19 cellular contexts compared by ENCODE assay signal in genomic region chr3:2090512-2090911, GRCh38. TPM values are rescaled to one million over a fixed set of nuclear protein-coding genes. Genes with fewer than 3 reads are reported as not detected.
DNase-seq lines count a peak whose midpoint lies in the region; ATAC-seq, FAIRE-seq and TF ChIP-seq lines count a peak whose summit lies in the region.
"Had no signal": no experiment of that assay in that cellular context is flagged by ENCODE, and none has a peak within 500 bp of the region (broad histone marks: within the 10 kb centered on the region; RNA-seq: fewer than 3 reads in every experiment).

No MANE protein-coding gene starts in this region.

- TF ChIP-seq CTCF in A673 (conservative IDR thresholded peaks at IDR 0.05; ENCODE audit: low read depth, low read length) (no peak), VCaP (conservative IDR thresholded peaks at IDR 0.05) (peak; percentile 15; the same call in 1 of the 2 replicates), mucosa of descending colon (IDR thresholded peaks at IDR 0.05) (no peak), foreskin fibroblast (IDR thresholded peaks at IDR 0.05; ENCODE audit: low read depth, low read length) (no peak)

- POLR2A ChIA-PET in A673 (lab: Charles Lee; ENCODE audit: low non-redundant PET) = no interaction called here

- H3K4me1 ChIP-seq in A673 (ENCODE audit: insufficient read depth, low read length, poor library complexity, severe bottlenecking) = no peaks in the 10 kb centered on the region
- no peaks in the 10 kb centered on the region for H3K4me1 ChIP-seq in mesenchymal stem cell (ENCODE audit: control insufficient read depth, insufficient read depth, low read depth, low read length)
- H3K4me1 ChIP-seq in mucosa of descending colon (ENCODE audit: low read depth) = no peaks in the 10 kb centered on the region
- H3K4me1 ChIP-seq: BE2C had no signal

- BruUV-seq in A673 (replicated peaks; lab: Mats Ljungman, UMichigan) = no TSS peak

- no peak overlapping the region for H3K14ac ChIP-seq in mesenchymal stem cell (ENCODE audit: low read length in 2 of 2)

- FAIRE-seq in HTR-8/SVneo (lab: Jason Lieb, UNC) = no peak
- FAIRE-seq: A204.1, GM12891, H54 had no signal

- H2AK5ac ChIP-seq in mesenchymal stem cell (ENCODE audit: low read length, severe bottlenecking) = no peak overlapping the region

- H3K36me3 ChIP-seq in A673 (ENCODE audit: insufficient read depth, low read length, poor library complexity, severe bottlenecking) (no peaks in the 10 kb centered on the region), mesenchymal stem cell (ENCODE audit: control insufficient read depth in 1 of 2, insufficient read depth in 2 of 2, low read depth in 1 of 2, low read length in 2 of 2) (no peaks in the 10 kb centered on the region), mucosa of descending colon (ENCODE audit: low read depth) (no peaks in the 10 kb centered on the region), MG63 (no peaks in the 10 kb centered on the region)
- H3K36me3 ChIP-seq: BE2C had no signal

- no peak overlapping the region for H4K8ac ChIP-seq in mesenchymal stem cell (ENCODE audit: low read length)

- peak; percentile 9 for DNase-seq in A673 (ENCODE audit: low spot score)
- DNase-seq in HTR-8/SVneo (ENCODE audit: insufficient read length, low spot score) = peak; percentile 11
- DNase-seq in mesenchymal stem cell = peak; percentile 50
- no peak for DNase-seq in mucosa of descending colon
- DNase-seq in foreskin fibroblast = no peak
- DNase-seq in MG63 = no peak
- DNase-seq: BE2C; CD4-positive, alpha-beta memory T cell; DMS79; GM23248 had no signal

- CTCF ChIA-PET in A673 (lab: Charles Lee) = no interaction called here

- no peak overlapping the region for H2BK120ac ChIP-seq in mesenchymal stem cell (ENCODE audit: low read depth, low read length)

- H3K9me3 ChIP-seq in A673 (ENCODE audit: low read depth, low read length, poor library complexity, severe bottlenecking) (no peaks in the 10 kb centered on the region), mesenchymal stem cell (ENCODE audit: control insufficient read depth, low read length) (no peaks in the 10 kb centered on the region), mucosa of descending colon (no peaks in the 10 kb centered on the region), MG63 (no peaks in the 10 kb centered on the region)
- H3K9me3 ChIP-seq: BE2C had no signal

- H4K91ac ChIP-seq in mesenchymal stem cell (ENCODE audit: low read length) = no peak overlapping the region

- no peak overlapping the region for H2AFZ ChIP-seq in mesenchymal stem cell (ENCODE audit: low read depth, low read length)
- H2AFZ ChIP-seq: GM23248 had no signal

- H2BK12ac ChIP-seq in mesenchymal stem cell (ENCODE audit: low read length in 2 of 2) = no peak overlapping the region

- intact Hi-C loops in A673 (cut with micrococcal nuclease; ENCODE audit: unreplicated experiment) = no loop called here
- intact Hi-C loops in mucosa of descending colon (cut with DNase I, micrococcal nuclease) = no loop called here

- H3K9ac ChIP-seq in mesenchymal stem cell (ENCODE audit: low read length) = no peak overlapping the region
- H3K9ac ChIP-seq: GM23248 had no signal

- no peak overlapping the region for H2BK5ac ChIP-seq in mesenchymal stem cell (ENCODE audit: low read depth, low read length, poor library complexity, severe bottlenecking)

- H3K27ac ChIP-seq in A673 (ENCODE audit: low read depth, low read length, poor library complexity, severe bottlenecking) = no peak overlapping the region
- no peak overlapping the region for H3K27ac ChIP-seq in VCaP
- no peak overlapping the region for H3K27ac ChIP-seq in mesenchymal stem cell (ENCODE audit: low read length, poor library complexity, severe bottlenecking)
- H3K27ac ChIP-seq: C4-2B, GM23248, HL-60 had no signal

- no peak overlapping the region for H3K4me3 ChIP-seq in A673 (ENCODE audit: low read depth, low read length, poor library complexity, severe bottlenecking)
- H3K4me3 ChIP-seq in mesenchymal stem cell (ENCODE audit: insufficient read depth in 1 of 2, low read depth in 1 of 2, low read length in 2 of 2) = no peak overlapping the region
- no peak overlapping the region for H3K4me3 ChIP-seq in mucosa of descending colon
- no peak overlapping the region for H3K4me3 ChIP-seq in foreskin fibroblast (ENCODE audit: low read depth in 1 of 2, low read length in 2 of 2)
- H3K4me3 ChIP-seq in MG63 = no peak overlapping the region
- H3K4me3 ChIP-seq: GM23248 had no signal

- H3K4ac ChIP-seq in mesenchymal stem cell (ENCODE audit: low read depth in 1 of 2, low read length in 2 of 2) = no peak overlapping the region

- H3K18ac ChIP-seq in mesenchymal stem cell (ENCODE audit: low read depth in 1 of 2, low read length in 2 of 2) = no peak overlapping the region

- H3K27me3 ChIP-seq in A673 (replicated peaks; ENCODE audit: insufficient read depth, low read depth, low read length, poor library complexity) (no peaks in the 10 kb centered on the region), mesenchymal stem cell (ENCODE audit: control insufficient read depth in 1 of 2, insufficient read depth in 1 of 2, low read length in 2 of 2) (peaks cover 1 to 4% of the 10 kb centered on the region in 2 experiments), MG63 (no peaks in the 10 kb centered on the region)
- H3K27me3 ChIP-seq: BE2C had no signal

- WGBS in mesenchymal stem cell = no CpG with 5 or more reads among the region's 1 CpG

- H3K79me1 ChIP-seq in mesenchymal stem cell (replicated peaks; ENCODE audit: low read length, poor library complexity, severe bottlenecking) = no peaks in the 10 kb centered on the region

- H2BK15ac ChIP-seq in mesenchymal stem cell (ENCODE audit: low read depth, poor library complexity, severe bottlenecking) = no peak overlapping the region

- ATAC-seq in mucosa of descending colon = no peak
- ATAC-seq: HCT116 had no signal

- H3K23ac ChIP-seq in mesenchymal stem cell (ENCODE audit: low read length in 2 of 2) = no peak overlapping the region

- no peak overlapping the region for H3K4me2 ChIP-seq in mesenchymal stem cell (ENCODE audit: low read length, poor library complexity, severe bottlenecking)

RNA-seq across cellular contexts. Expression of gene CNTN4, which starts 8.2 kb away (rescaled TPM):
- total RNA-seq in A673 (2021) (5.7 and 6.1 TPM in 2 replicates), mucosa of descending colon (10 to 100 TPM in 2 of 3 donors, 1 to 10 TPM in 1; 7.8 to 41.1 (median 13.4) TPM)
- 17.9 TPM for polyA plus RNA-seq in mesenchymal stem cell (2013, experiment 1 of 2)
- polyA plus RNA-seq in mesenchymal stem cell (2013, experiment 2 of 2) = 18.4 TPM
- not detected in 2 replicates for total RNA-seq in MG63 (2014; rRNA removed; shearing (Covaris generic); ENCODE audit: low replicate concordance)
- total RNA-seq: CD4-positive, alpha-beta memory T cell; G401; GM23248 had no signal
- polyA plus RNA-seq: AG04450; CD4-positive, alpha-beta memory T cell; GM23248 had no signal

Comparison
In these comparisons a context has a peak if more than half of its experiments do, and no peak if none do; other contexts are left out.
1. DNase-seq: peak in A673 (single experiment), HTR-8/SVneo (single experiment) and mesenchymal stem cell (single experiment); none in mucosa of descending colon (0 of 3), foreskin fibroblast (0 of 2) and MG63 (single experiment).